Comparison of ENCODE assay signal across 15 cellular contexts in genomic region chr14:34911209-34912150, GRCh38. TPM values are rescaled to one million over a fixed set of nuclear protein-coding genes. Genes with fewer than 3 reads are reported as not detected.
DNase-seq lines count a peak whose midpoint lies in the region; ATAC-seq and TF ChIP-seq lines count a peak whose summit lies in the region.
"Had no signal": no experiment of that assay in that cellular context is flagged by ENCODE, and none has a peak within 500 bp of the region (broad histone marks: within the 10 kb centered on the region; RNA-seq: fewer than 3 reads in every experiment).

No MANE protein-coding gene starts in this region.

- peak; percentile 64 for DNase-seq in ELR (ENCODE audit: low read depth)
- peak; percentile 29 for DNase-seq in NCI-H226
- peak; percentile 86 for DNase-seq in choroid plexus epithelial cell (ENCODE audit: low read depth)
- DNase-seq in non-pigmented ciliary epithelial cell (ENCODE audit: low read depth): peak; percentile 61
- DNase-seq in mucosa of descending colon: no peak
- DNase-seq in NCI-H748 treated with DMSO at 0.1 percent for 48 hours (lab: John Stamatoyannopoulos, UW): no peak
- DNase-seq: activated CD4-positive, alpha-beta T cell treated with anti-CD3 and anti-CD28 coated beads for 48 hours; CD4-positive, alpha-beta memory T cell; head of caudate nucleus; NCI-H2227 treated with DMSO at 0.1 percent for 48 hours; PC-9 had no signal

- intact Hi-C loops in mucosa of descending colon (cut with DNase I, micrococcal nuclease): no loop called here

- no peaks in the 10 kb centered on the region for H3K9me3 ChIP-seq in mucosa of descending colon
- H3K9me3 ChIP-seq: ascending aorta, HAP-1 had no signal

- H3K4me3 ChIP-seq in choroid plexus epithelial cell (ENCODE audit: low read depth, low read length) (no peak overlapping the region), mucosa of descending colon (no peak overlapping the region)
- H3K4me3 ChIP-seq: ascending aorta, HAP-1, PC-9 had no signal

- no peaks in the 10 kb centered on the region for H3K36me3 ChIP-seq in mucosa of descending colon (ENCODE audit: low read depth)
- H3K36me3 ChIP-seq: ascending aorta, HAP-1 had no signal

- no peak for ATAC-seq in GM19023 (IDR thresholded peaks at IDR 0.05; ENCODE audit: unreplicated experiment)
- no peak for ATAC-seq in mucosa of descending colon
- ATAC-seq: activated T-helper 17 cell treated with anti-CD3 and anti-CD28 coated beads, Interleukin-2, amount 50 U/mL, for 72 hours had no signal

- TF ChIP-seq CTCF in choroid plexus epithelial cell (conservative IDR thresholded peaks at IDR 0.05; ENCODE audit: low read depth, low read length) (no peak), mucosa of descending colon (IDR thresholded peaks at IDR 0.05) (no peak)

- H3K4me1 ChIP-seq in mucosa of descending colon (ENCODE audit: low read depth): no peaks in the 10 kb centered on the region
- H3K4me1 ChIP-seq: ascending aorta had no signal

RNA-seq across cellular contexts. Expression of gene BAZ1A, which starts 36.3 kb away (rescaled TPM):
- total RNA-seq in mucosa of descending colon: 10 to 100 TPM; 30.6 to 30.9 (median 30.8) TPM

Comparison
In these comparisons a context has a peak if more than half of its experiments do, and no peak if none do; other contexts are left out.
1. DNase-seq: peak in ELR (single experiment), NCI-H226 (single experiment), choroid plexus epithelial cell (single experiment) and non-pigmented ciliary epithelial cell (single experiment); none in mucosa of descending colon (0 of 3) and NCI-H748 treated with DMSO at 0.1 percent for 48 hours (single experiment).